ENCODE assay signal across 26 cellular contexts in the genomic region with DNA sequence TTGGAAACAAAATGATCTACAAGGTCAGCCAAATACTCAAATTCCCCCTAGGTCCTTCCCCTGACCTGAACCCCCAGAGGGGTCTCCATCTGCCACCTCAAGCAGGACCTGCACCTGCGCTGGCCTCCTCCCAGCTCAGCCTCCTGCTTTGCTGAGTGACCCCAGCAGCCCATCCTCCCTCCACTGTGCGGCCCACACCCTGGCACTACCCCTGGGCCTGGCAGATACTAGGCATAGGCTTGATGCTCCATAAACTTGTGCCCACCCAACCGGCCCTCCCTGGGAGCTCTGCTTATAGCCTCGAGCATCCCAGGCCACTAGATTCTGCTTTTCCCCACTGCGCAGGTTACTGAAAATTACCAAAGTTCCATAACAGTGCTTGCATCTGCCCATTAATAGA.
DNase-seq lines count a peak whose midpoint lies in the region; ATAC-seq and TF ChIP-seq lines count a peak whose summit lies in the region.
"Had no signal": no experiment of that assay in that cellular context is flagged by ENCODE, and none has a peak within 500 bp of the region (broad histone marks: within the 10 kb centered on the region; RNA-seq: fewer than 3 reads in every experiment).

No MANE protein-coding gene starts in this region.

- H3K4me1 ChIP-seq in BLaER1 treated with 17β-estradiol and CSF1 and Interleukin-3, amounts not matched to agents 10 nM and 100 nM, result peaks cover 63 to 87% (median 81%) of the 10 kb centered on the region in 10 experiments
- peaks cover 40 to 59% of the 10 kb centered on the region in 2 donors for H3K4me1 ChIP-seq in adrenal gland (replicated peaks in 1 of 2)
- peaks cover 0 to 89% (median 76%) of the 10 kb centered on the region in 4 donors for H3K4me1 ChIP-seq in sigmoid colon

- 71 to 92% (median 73%) methylated on average over 4 to 5 of the region's 5 CpGs for WGBS in adrenal gland, 4 donors
- 95 to 97% methylated on average over 5 of the region's 5 CpGs for WGBS in sigmoid colon, 2 donors

- no peaks in the 10 kb centered on the region for H3K27me3 ChIP-seq in BLaER1 treated with 17β-estradiol and CSF1 and Interleukin-3, amounts not matched to agents 10 nM and 100 nM
- H3K27me3 ChIP-seq in adrenal gland (no peaks in the 10 kb centered on the region), sigmoid colon (no peaks in the 10 kb centered on the region)
- H3K27me3 ChIP-seq: BE2C, cardiac muscle cell, MG63, SJSA1 had no signal

- peaks cover 36 to 98% (median 73%) of the 10 kb centered on the region in 11 experiments; a peak in 20 of 22 replicates for H4K20me1 ChIP-seq in BLaER1 treated with 17β-estradiol and CSF1 and Interleukin-3, amounts not matched to agents 10 nM and 100 nM

- DNase-seq in adrenal gland, result peak in 2 of 7 donors; percentile 23 to 51
- peak; percentile 64 for DNase-seq in mesenteric fat pad (ENCODE audit: low spot score)
- DNase-seq in sigmoid colon, result peak; percentile 64
- no peak for DNase-seq in cortex of kidney (lab: John Stamatoyannopoulos, UW)
- DNase-seq in kidney tubule cell (ENCODE audit: low spot score), result no peak
- DNase-seq: ACHN; activated CD4-positive, alpha-beta memory T cell treated with anti-CD3 and anti-CD28 coated beads, Interleukin-2, amount 10 ng/mL, durations not matched to agents 7 days and 5 days; aorta; BE2C; dermis blood vessel endothelial cell; DMS79; GF-D8; KG1; MG63; NCI-H2029 treated with DMSO at 0.1 percent for 48 hours; NCI-H345; stimulated activated CD4-positive, alpha-beta T cell treated with anti-CD3 and anti-CD28 coated beads, Interleukin-1b, Interleukin-23, amount 100 ng/mL, for 48 hours had no signal

- peak overlapping the region; percentile 2 to 92 (median 68); a peak in 19 of 22 replicates for H3K4me2 ChIP-seq in BLaER1 treated with 17β-estradiol and CSF1 and Interleukin-3, amounts not matched to agents 10 nM and 100 nM

- intact Hi-C loops in adrenal gland (cut with DNase I) (no loop called here), sigmoid colon (cut with DNase I) (no loop called here)

- TF ChIP-seq CTCF in adrenal gland (IDR thresholded peaks at IDR 0.05) (no peak), sigmoid colon (IDR thresholded peaks at IDR 0.05) (no peak)

- TF ChIP-seq EP300 in sigmoid colon (IDR thresholded peaks at IDR 0.05), result no peak

- no peak overlapping the region for H3K27ac ChIP-seq in BLaER1 treated with 17β-estradiol and CSF1 and Interleukin-3, amounts not matched to agents 10 nM and 100 nM
- peak overlapping the region in 3 of 5 donors; percentile 68 to 85 (median 77) for H3K27ac ChIP-seq in adrenal gland
- peak overlapping the region; percentile 55 to 80 (median 74) for H3K27ac ChIP-seq in sigmoid colon
- H3K27ac ChIP-seq: cardiac muscle cell, SJSA1, skin epidermis had no signal

- TF ChIP-seq POLR2A in adrenal gland (IDR thresholded peaks at IDR 0.05) (no peak), sigmoid colon (IDR thresholded peaks at IDR 0.05) (no peak)

- peaks cover 0 to 12% (median 0%) of the 10 kb centered on the region in 11 experiments; a peak in 2 of 22 replicates for H3K36me3 ChIP-seq in BLaER1 treated with 17β-estradiol and CSF1 and Interleukin-3, amounts not matched to agents 10 nM and 100 nM
- no peaks in the 10 kb centered on the region for H3K36me3 ChIP-seq in adrenal gland (replicated peaks in 1 of 2)
- peaks cover 0 to 4% (median 0%) of the 10 kb centered on the region in 4 donors for H3K36me3 ChIP-seq in sigmoid colon
- H3K36me3 ChIP-seq: BE2C, cardiac muscle cell, MG63, SJSA1 had no signal

- no peak overlapping the region for H3K9ac ChIP-seq in BLaER1 treated with 17β-estradiol and CSF1 and Interleukin-3, amounts not matched to agents 10 nM and 100 nM

- H3K9me3 ChIP-seq in BLaER1 treated with 17β-estradiol and CSF1 and Interleukin-3, amounts not matched to agents 10 nM and 100 nM (replicated peaks in 1 of 11), result peaks cover 0 to 14% (median 10%) of the 10 kb centered on the region in 11 experiments; a peak in 17 of 22 replicates
- H3K9me3 ChIP-seq in adrenal gland (replicated peaks in 1 of 3), result no peaks in the 10 kb centered on the region
- no peaks in the 10 kb centered on the region for H3K9me3 ChIP-seq in sigmoid colon
- H3K9me3 ChIP-seq: MG63, SJSA1 had no signal

- no peak for ATAC-seq in HG02981 (IDR thresholded peaks at IDR 0.05; ENCODE audit: unreplicated experiment)
- no peak for ATAC-seq in HG03175 (IDR thresholded peaks at IDR 0.05; ENCODE audit: unreplicated experiment)
- ATAC-seq: activated CD4-positive, CD25-positive, alpha-beta regulatory T cell treated with anti-CD3 and anti-CD28 coated beads, Interleukin-2, amount 50 U/mL, for 24 hours; natural killer cell treated with Interleukin-12 subunit alpha and Interleukin-12 subunit beta and Interleukin-15 and Interleukin-18, amount 100 ng/mL, for 72 hours; T-cell had no signal

- H3K4me3 ChIP-seq in BLaER1 treated with 17β-estradiol and CSF1 and Interleukin-3, amounts not matched to agents 10 nM and 100 nM, result no peak overlapping the region
- H3K4me3 ChIP-seq in adrenal gland, result no peak overlapping the region
- H3K4me3 ChIP-seq in sigmoid colon, result no peak overlapping the region
- H3K4me3 ChIP-seq: cardiac muscle cell, MG63, SJSA1, skin epidermis had no signal

Comparison
In these comparisons a context has a peak if more than half of its experiments do, and no peak if none do; other contexts are left out.
1. H3K27ac ChIP-seq: peak in adrenal gland (3 of 5) and sigmoid colon (4 of 4); none in BLaER1 treated with 17β-estradiol and CSF1 and Interleukin-3, amounts not matched to agents 10 nM and 100 nM (0 of 11).
2. DNase-seq: peak in mesenteric fat pad (single experiment) and sigmoid colon (single experiment); none in cortex of kidney (single experiment) and kidney tubule cell (single experiment).